ENCODE assay signal across 8 cellular contexts in genomic region chr9:131393622-131394463, GRCh38. TPM values are rescaled to one million over a fixed set of nuclear protein-coding genes. Genes with fewer than 3 reads are reported as not detected.
DNase-seq lines count a peak whose midpoint lies in the region; ATAC-seq and TF ChIP-seq lines count a peak whose summit lies in the region.

Gene PRRC2B (plus strand): TSS chr9:131394086. CDS start chr9:131430145, 36,059 bp downstream.

- peak within 1 kb of the TSS; percentile 63 for H2AFZ ChIP-seq in OCI-LY3 (ENCODE audit: low read depth, low read length)

- peak within 1 kb of the TSS; percentile 73 for H3K27ac ChIP-seq in OCI-LY3 (ENCODE audit: low read length)

- DNase-seq in BJ (ENCODE audit: low read depth) = no peak
- peak; percentile 86 for DNase-seq in HK-2 (ENCODE audit: unreplicated experiment)
- DNase-seq in activated T-cell treated with anti-CD3 and anti-CD28 coated beads, Interleukin-2, amount 50 U/mL, for 1 hour = peak; percentile 87
- peak; percentile 88 to 93 for DNase-seq in erythroblast (lab: John Stamatoyannopoulos, UW)
- peak; percentile 83 for DNase-seq in mucosa of gallbladder (ENCODE audit: low spot score)
- DNase-seq in stimulated activated CD8-positive, alpha-beta memory T cell treated with anti-CD3 and anti-CD28 coated beads, Interleukin-4, amount 100 ng/mL, for 4 hours (ENCODE audit: low read depth in 2 of 2, low spot score in 1 of 2) = peak; percentile 70 to 76

- H3K36me3 ChIP-seq in BJ (ENCODE audit: control insufficient read depth, insufficient read depth, low read length) (no peaks in the 10 kb centered on the region), OCI-LY3 (replicated peaks; ENCODE audit: low read depth, low read length) (peaks cover 12% of the 10 kb centered on the region)

- peak within 1 kb of the TSS; percentile 54 for H3K4me3 ChIP-seq in BJ (ENCODE audit: low read depth, low read length)
- H3K4me3 ChIP-seq in OCI-LY3 (ENCODE audit: low read length) = peak within 1 kb of the TSS; percentile 94

- TF ChIP-seq POLR2A in erythroblast (IDR thresholded peaks at IDR 0.05; ENCODE audit: low read length) = no peak

- H3K79me2 ChIP-seq in OCI-LY3 (ENCODE audit: low read length) = peaks cover 49% of the 10 kb centered on the region

- H3K27me3 ChIP-seq in BJ (ENCODE audit: control insufficient read depth, insufficient read depth, low read length) = no peaks in the 10 kb centered on the region
- H3K27me3 ChIP-seq in OCI-LY3 (ENCODE audit: low read depth, low read length) = no peaks in the 10 kb centered on the region

- H3K9ac ChIP-seq in OCI-LY3 (ENCODE audit: low read length) = peak within 1 kb of the TSS; percentile 91

- peaks cover 33% of the 10 kb centered on the region for H3K4me1 ChIP-seq in OCI-LY3 (ENCODE audit: low read length)

- TF ChIP-seq CTCF in BJ (IDR thresholded peaks at IDR 0.05; ENCODE audit: insufficient read depth, low read depth, low read length) (peak; percentile 1; the same call in 1 of the 2 replicates), OCI-LY3 (IDR thresholded peaks at IDR 0.05; ENCODE audit: low read depth, low read length) (peak; percentile 15; the same call in 1 of the 2 replicates)

- ATAC-seq in GM19324 (IDR thresholded peaks at IDR 0.05; ENCODE audit: low FRiP score, unreplicated experiment) = peak; percentile 56

- peak within 1 kb of the TSS; percentile 97 for H3K4me2 ChIP-seq in OCI-LY3 (ENCODE audit: low read length)

- POLR2A ChIA-PET in BJ (lab: Charles Lee) = no interaction called here

- H3K9me3 ChIP-seq in OCI-LY3 (ENCODE audit: insufficient read depth, low read length) = no peaks in the 10 kb centered on the region

- H4K20me1 ChIP-seq in OCI-LY3 (ENCODE audit: insufficient read depth, low read length) = peaks cover 40% of the 10 kb centered on the region

- CTCF ChIA-PET in BJ (lab: Yijun Ruan, JAX) = interaction anchor here (1.5 kb wide), 1 partner anchor 21 kb away, joined by 5 read pairs; no protein-coding TSS in a partner anchor

RNA-seq across cellular contexts. Expression of gene PRRC2B, which starts in this region (rescaled TPM):
- 19.3 and 25.8 TPM in 2 replicates for polyA plus RNA-seq in BJ (2011; rRNA removed)
- 32.4 and 61.4 TPM in 2 replicates for polyA minus RNA-seq in BJ (2011; rRNA and poly(A)+ RNA removed)
- total RNA-seq in mucosa of gallbladder = 261 TPM
